Comparison of ENCODE assay signal across 9 cellular contexts in genomic region chr14:32932921-32933622, GRCh38. TPM values are rescaled to one million over a fixed set of nuclear protein-coding genes. Genes with fewer than 3 reads are reported as not detected.
DNase-seq lines count a peak whose midpoint lies in the region; ATAC-seq and TF ChIP-seq lines count a peak whose summit lies in the region.
"Had no signal": no experiment of that assay in that cellular context is flagged by ENCODE, and none has a peak within 500 bp of the region (broad histone marks: within the 10 kb centered on the region; RNA-seq: fewer than 3 reads in every experiment).

No MANE protein-coding gene starts in this region.

- H3K9me3 ChIP-seq in A673 (ENCODE audit: low read depth, low read length, poor library complexity, severe bottlenecking), result no peaks in the 10 kb centered on the region
- no peaks in the 10 kb centered on the region for H3K9me3 ChIP-seq in T-helper 17 cell (ENCODE audit: control insufficient read depth, low read length, poor library complexity, severe bottlenecking)
- H3K9me3 ChIP-seq in left ventricle myocardium inferior (replicated peaks), result no peaks in the 10 kb centered on the region
- H3K9me3 ChIP-seq in osteoblast (ENCODE audit: low read depth, low read length), result no peaks in the 10 kb centered on the region

- H3K4me1 Mint-ChIP-seq in T-helper 17 cell, result peaks cover 13% of the 10 kb centered on the region
- H3K4me1 Mint-ChIP-seq in activated CD8-positive, alpha-beta T cell treated with anti-CD3 and anti-CD28 coated beads for 36 hours (ENCODE audit: low read depth), result peaks cover 4% of the 10 kb centered on the region

- H2AFZ ChIP-seq in osteoblast (ENCODE audit: low read length), result no peak overlapping the region

- H3K27ac ChIP-seq in A673 (ENCODE audit: low read depth, low read length, poor library complexity, severe bottlenecking) (no peak overlapping the region), left ventricle myocardium inferior (replicated peaks) (no peak overlapping the region), osteoblast (ENCODE audit: low read depth, low read length) (no peak overlapping the region)

- H3K79me2 ChIP-seq in osteoblast (ENCODE audit: insufficient read depth, low read length), result no peaks in the 10 kb centered on the region

- H3K4me1 ChIP-seq in A673 (ENCODE audit: insufficient read depth, low read length, poor library complexity, severe bottlenecking), result peaks cover 27% of the 10 kb centered on the region
- H3K4me1 ChIP-seq in left ventricle myocardium inferior, result peaks cover 33% of the 10 kb centered on the region
- H3K4me1 ChIP-seq in osteoblast (ENCODE audit: insufficient read depth, low read length), result no peaks in the 10 kb centered on the region

- intact Hi-C loops in A673 (cut with micrococcal nuclease; ENCODE audit: unreplicated experiment), result no loop called here
- intact Hi-C loops in left ventricle myocardium inferior (cut with micrococcal nuclease), result no loop called here
- intact Hi-C loops in activated CD8-positive, alpha-beta T cell treated with anti-CD3 and anti-CD28 coated beads for 36 hours (cut with micrococcal nuclease), result no loop called here

- DNase-seq in A673 (ENCODE audit: low spot score) (no peak), T-helper 17 cell (no peak), left ventricle myocardium inferior (peak; percentile 27), osteoblast (ENCODE audit: insufficient read length, low spot score, missing footprints) (peak; percentile 82), NCI-H128 (lab: John Stamatoyannopoulos, UW; ENCODE audit: unreplicated experiment) (no peak)
- no peak for DNase-seq in activated CD8-positive, alpha-beta T cell treated with anti-CD3 and anti-CD28 coated beads for 36 hours
- no peak for DNase-seq in central memory CD4-positive, alpha-beta T cell
- DNase-seq: NCI-H187 treated with DMSO at 0.1 percent for 48 hours had no signal

- ATAC-seq in T-helper 17 cell (no peak), HG03571 (IDR thresholded peaks at IDR 0.05; ENCODE audit: unreplicated experiment) (no peak)
- ATAC-seq in activated CD8-positive, alpha-beta T cell treated with anti-CD3 and anti-CD28 coated beads for 36 hours, result no peak

- no peaks in the 10 kb centered on the region for H3K9me3 Mint-ChIP-seq in activated CD8-positive, alpha-beta T cell treated with anti-CD3 and anti-CD28 coated beads for 36 hours

- H3K36me3 ChIP-seq in A673 (ENCODE audit: insufficient read depth, low read length, poor library complexity, severe bottlenecking) (no peaks in the 10 kb centered on the region), left ventricle myocardium inferior (no peaks in the 10 kb centered on the region), osteoblast (ENCODE audit: insufficient read depth, low read length) (no peaks in the 10 kb centered on the region)

- CTCF ChIA-PET in A673 (lab: Charles Lee), result interaction anchor here (0.6 kb wide), 1 partner anchor 679 kb away, joined by 3 read pairs; no protein-coding TSS in a partner anchor
- CTCF ChIA-PET in activated CD8-positive, alpha-beta T cell treated with anti-CD3 and anti-CD28 coated beads for 36 hours (lab: Charles Lee), result no interaction called here

- H3K4me2 ChIP-seq in osteoblast (ENCODE audit: insufficient read depth, low read length), result no peak overlapping the region

- H4K20me1 ChIP-seq in osteoblast (ENCODE audit: insufficient read depth, low read length), result no peaks in the 10 kb centered on the region

- peaks cover 81% of the 10 kb centered on the region for H3K27me3 Mint-ChIP-seq in T-helper 17 cell
- H3K27me3 Mint-ChIP-seq in activated CD8-positive, alpha-beta T cell treated with anti-CD3 and anti-CD28 coated beads for 36 hours, result peaks cover 61% of the 10 kb centered on the region

- H3K27me3 ChIP-seq in A673 (replicated peaks; ENCODE audit: insufficient read depth, low read depth, low read length, poor library complexity) (no peaks in the 10 kb centered on the region), left ventricle myocardium inferior (ENCODE audit: low read depth) (peaks cover 91% of the 10 kb centered on the region), osteoblast (ENCODE audit: insufficient read depth, low read length) (peaks cover 67% of the 10 kb centered on the region)

- H3K27ac Mint-ChIP-seq in T-helper 17 cell, result no peak overlapping the region
- H3K27ac Mint-ChIP-seq in activated CD8-positive, alpha-beta T cell treated with anti-CD3 and anti-CD28 coated beads for 36 hours, result no peak overlapping the region

- TF ChIP-seq CTCF in A673 (conservative IDR thresholded peaks at IDR 0.05; ENCODE audit: low read depth, low read length), result no peak
- TF ChIP-seq CTCF in left ventricle myocardium inferior (IDR thresholded peaks at IDR 0.05; ENCODE audit: borderline replicate concordance), result no peak
- TF ChIP-seq CTCF in osteoblast (IDR thresholded peaks at IDR 0.05; ENCODE audit: extremely low read depth, low read depth, low read length), result no peak
- no peak for TF ChIP-seq CTCF in activated CD8-positive, alpha-beta T cell treated with anti-CD3 and anti-CD28 coated beads for 36 hours (IDR thresholded peaks at IDR 0.05)

- H3K4me3 ChIP-seq in A673 (ENCODE audit: low read depth, low read length, poor library complexity, severe bottlenecking) (peak overlapping the region; percentile 76), left ventricle myocardium inferior (peak overlapping the region; percentile 70), osteoblast (ENCODE audit: insufficient read depth, low read length) (no peak overlapping the region)

- BruUV-seq in A673 (replicated peaks; lab: Mats Ljungman, UMichigan), result no TSS peak

- POLR2A ChIA-PET in A673 (lab: Charles Lee; ENCODE audit: low non-redundant PET), result no interaction called here
- POLR2A ChIA-PET in activated CD8-positive, alpha-beta T cell treated with anti-CD3 and anti-CD28 coated beads for 36 hours (lab: Charles Lee), result no interaction called here

- peaks cover 4% of the 10 kb centered on the region for H3K36me3 Mint-ChIP-seq in T-helper 17 cell (ENCODE audit: low read depth)
- no peaks in the 10 kb centered on the region for H3K36me3 Mint-ChIP-seq in activated CD8-positive, alpha-beta T cell treated with anti-CD3 and anti-CD28 coated beads for 36 hours (ENCODE audit: low read depth)

- H3K4me3 Mint-ChIP-seq in T-helper 17 cell, result peak overlapping the region; percentile 13
- no peak overlapping the region for H3K4me3 Mint-ChIP-seq in activated CD8-positive, alpha-beta T cell treated with anti-CD3 and anti-CD28 coated beads for 36 hours

RNA-seq across cellular contexts. Expression of gene NPAS3, which starts 5.6 kb away (rescaled TPM):
- total RNA-seq in A673 (2021), result 15.6 and 16.5 TPM in 2 replicates
- total RNA-seq in T-helper 17 cell, result not detected
- 2.5 TPM for total RNA-seq in left ventricle myocardium inferior
- 0.59 and 0.72 TPM in 2 replicates for total RNA-seq in osteoblast
- total RNA-seq in activated CD8-positive, alpha-beta T cell treated with anti-CD3 and anti-CD28 coated beads for 36 hours, result not detected

Comparison
In these comparisons a context has a peak if more than half of its experiments do, and no peak if none do; other contexts are left out.
1. DNase-seq: peak in left ventricle myocardium inferior (single experiment) and osteoblast (single experiment); none in A673 (single experiment), T-helper 17 cell (0 of 3), activated CD8-positive, alpha-beta T cell treated with anti-CD3 and anti-CD28 coated beads for 36 hours (single experiment), central memory CD4-positive, alpha-beta T cell (single experiment) and NCI-H128 (single experiment).